Comparison of ENCODE assay signal across 12 cellular contexts in the genomic region with DNA sequence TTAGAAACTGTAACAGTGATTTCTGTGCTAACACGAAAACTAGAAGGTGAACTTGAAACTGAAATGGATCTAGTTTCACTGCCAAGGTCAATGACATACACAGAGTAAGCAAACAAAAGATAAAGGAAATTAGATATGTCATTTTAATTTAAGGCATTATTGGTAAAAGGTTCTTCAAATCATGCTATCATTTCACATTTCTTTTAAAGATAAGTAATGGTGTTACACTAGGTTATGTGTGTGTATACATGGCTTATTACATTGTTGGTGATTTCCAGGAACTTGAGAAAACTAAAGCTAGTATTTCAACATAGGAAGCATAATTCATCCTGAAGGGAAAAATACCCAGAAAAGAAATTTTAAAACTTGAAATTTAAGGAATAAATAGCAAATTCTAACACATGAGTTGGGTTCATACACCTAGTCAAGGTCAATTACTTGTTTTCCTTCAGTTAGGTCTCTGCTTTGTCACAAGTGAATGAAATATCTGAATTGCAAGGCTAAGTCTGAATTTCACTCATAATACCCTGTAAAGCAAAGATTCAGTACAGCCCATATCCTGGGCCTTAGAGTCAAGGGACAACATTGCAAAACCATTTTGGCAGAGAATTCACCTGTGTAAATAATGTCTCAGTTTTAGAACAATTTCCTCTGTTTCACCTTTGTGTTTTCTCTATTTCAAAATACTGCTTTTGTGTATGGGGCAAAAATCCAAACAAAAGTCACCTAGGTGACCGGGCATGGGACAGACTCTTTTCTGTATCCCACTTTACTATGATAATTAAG.
DNase-seq lines count a peak whose midpoint lies in the region; ATAC-seq and TF ChIP-seq lines count a peak whose summit lies in the region.
"Had no signal": no experiment of that assay in that cellular context is flagged by ENCODE, and none has a peak within 500 bp of the region (broad histone marks: within the 10 kb centered on the region; RNA-seq: fewer than 3 reads in every experiment).

No MANE protein-coding gene starts in this region.

- no peak overlapping the region for H3K4me3 ChIP-seq in right lobe of liver
- H3K4me3 ChIP-seq in esophagus muscularis mucosa, result no peak overlapping the region

- DNase-seq in WTC11 (ENCODE audit: low spot score) (no peak), right lobe of liver (peak in 1 of 3 donors; percentile 45), esophagus muscularis mucosa (ENCODE audit: extremely low spot score) (no peak), CD14-positive monocyte (ENCODE audit: low spot score) (no peak), activated gamma-delta T cell treated with Interleukin-2 at 50 U/mL for 16 hours (no peak)
- no peak for DNase-seq in NK-92 treated with Interleukin-12 subunit alpha and Interleukin-12 subunit beta, amount 100 ng/mL, for 24 hours (lab: John Stamatoyannopoulos, UW)
- DNase-seq: activated CD8-positive, alpha-beta T cell treated with anti-CD3 and anti-CD28 coated beads for 36 hours; CD8-positive, alpha-beta T cell had no signal

- no peak for TF ChIP-seq EP300 in esophagus muscularis mucosa (IDR thresholded peaks at IDR 0.05)

- TF ChIP-seq POLR2A in right lobe of liver (IDR thresholded peaks at IDR 0.05), result no peak
- no peak for TF ChIP-seq POLR2A in esophagus muscularis mucosa (IDR thresholded peaks at IDR 0.05; ENCODE audit: low read depth)

- CTCF ChIA-PET in WTC11 (lab: Charles Lee), result interaction anchor here (1.6 kb wide), 1 partner anchor 10 kb away, joined by 3 read pairs; no protein-coding TSS in a partner anchor

- 20% methylated on average over 2 of the region's 2 CpGs for WGBS in right lobe of liver (ENCODE audit: insufficient coverage, low coverage, low lambda C conversion rate, missing lambda C conversion rate)
- 93% methylated on average over 2 of the region's 2 CpGs for WGBS in esophagus muscularis mucosa

- H3K36me3 ChIP-seq in right lobe of liver, result no peaks in the 10 kb centered on the region
- no peaks in the 10 kb centered on the region for H3K36me3 ChIP-seq in esophagus muscularis mucosa

- TF ChIP-seq CTCF in WTC11 (IDR thresholded peaks at IDR 0.05) (no peak), right lobe of liver (IDR thresholded peaks at IDR 0.05) (no peak), esophagus muscularis mucosa (IDR thresholded peaks at IDR 0.05) (no peak), CD14-positive monocyte (IDR thresholded peaks at IDR 0.05) (no peak)

- intact Hi-C loops in right lobe of liver (cut with DNase I) (no loop called here), esophagus muscularis mucosa (cut with DNase I) (no loop called here), CD14-positive monocyte (cut with micrococcal nuclease) (no loop called here)

- H3K27me3 ChIP-seq in right lobe of liver (no peaks in the 10 kb centered on the region), esophagus muscularis mucosa (no peaks in the 10 kb centered on the region)

- no peaks in the 10 kb centered on the region for H3K36me3 Mint-ChIP-seq in WTC11
- peaks cover 11 to 14% of the 10 kb centered on the region in 2 donors for H3K36me3 Mint-ChIP-seq in CD14-positive monocyte

- H3K27ac Mint-ChIP-seq in WTC11 (peak overlapping the region; percentile 60; the same call in 1 of the 2 replicates), CD14-positive monocyte (no peak overlapping the region)
- H3K27ac Mint-ChIP-seq: activated CD8-positive, alpha-beta T cell treated with anti-CD3 and anti-CD28 coated beads for 36 hours; CD8-positive, alpha-beta T cell; progenitor cell of endocrine pancreas had no signal

- H3K4me3 Mint-ChIP-seq in WTC11 (no peak overlapping the region), CD14-positive monocyte (no peak overlapping the region)
- H3K4me3 Mint-ChIP-seq: activated CD8-positive, alpha-beta T cell treated with anti-CD3 and anti-CD28 coated beads for 36 hours; CD8-positive, alpha-beta T cell; central memory CD8-positive, alpha-beta T cell had no signal

- H3K9me3 Mint-ChIP-seq in WTC11 (no peaks in the 10 kb centered on the region), CD14-positive monocyte (no peaks in the 10 kb centered on the region)
- H3K9me3 Mint-ChIP-seq: activated CD8-positive, alpha-beta T cell treated with anti-CD3 and anti-CD28 coated beads for 36 hours; CD8-positive, alpha-beta T cell; central memory CD8-positive, alpha-beta T cell had no signal

- POLR2A ChIA-PET in WTC11 (lab: Charles Lee), result no interaction called here

- peaks cover 49% of the 10 kb centered on the region for H3K4me1 Mint-ChIP-seq in WTC11
- peaks cover 23% of the 10 kb centered on the region for H3K4me1 Mint-ChIP-seq in CD14-positive monocyte

- H3K27ac ChIP-seq in right lobe of liver (peak overlapping the region; percentile 49 to 74 (median 61)), esophagus muscularis mucosa (replicated peaks in 1 of 4) (no peak overlapping the region)

- H3K27me3 Mint-ChIP-seq in WTC11 (ENCODE audit: low read depth) (no peaks in the 10 kb centered on the region), CD14-positive monocyte (ENCODE audit: low read depth in 3 of 3) (peaks cover 0 to 2% (median 0%) of the 10 kb centered on the region in 3 donors)
- H3K27me3 Mint-ChIP-seq: activated CD8-positive, alpha-beta T cell treated with anti-CD3 and anti-CD28 coated beads for 36 hours; central memory CD8-positive, alpha-beta T cell; progenitor cell of endocrine pancreas had no signal

- H3K4me1 ChIP-seq in right lobe of liver (peaks cover 0 to 23% (median 13%) of the 10 kb centered on the region in 4 donors), esophagus muscularis mucosa (peaks cover 4 to 15% (median 10%) of the 10 kb centered on the region in 4 donors)

- H3K9me3 ChIP-seq in right lobe of liver (no peaks in the 10 kb centered on the region), esophagus muscularis mucosa (no peaks in the 10 kb centered on the region)

- ATAC-seq in GM18498 (IDR thresholded peaks at IDR 0.05; ENCODE audit: unreplicated experiment), result peak; percentile 60
- ATAC-seq in HG03354 (IDR thresholded peaks at IDR 0.05; ENCODE audit: poor library complexity, severe bottlenecking, unreplicated experiment), result peak; percentile 55
- no peak for ATAC-seq in WTC11
- ATAC-seq in right lobe of liver, result peak; percentile 93 to 97 (median 94)
- ATAC-seq: activated CD8-positive, alpha-beta T cell treated with anti-CD3 and anti-CD28 coated beads for 36 hours; CD8-positive, alpha-beta T cell had no signal

TF ChIP-seq in WTC11, 78 proteins besides CTCF, POLR2A, EP300 and RAD21:
- TF ChIP-seq ZNF396 (CRISPR knock-in tag; IDR thresholded peaks at IDR 0.05; ENCODE audit: borderline replicate concordance) (no peak), NFYB (CRISPR knock-in tag; conservative IDR thresholded peaks at IDR 0.05; ENCODE audit: low read depth) (no peak), ZNF219 (CRISPR knock-in tag; IDR thresholded peaks at IDR 0.05; ENCODE audit: borderline replicate concordance) (no peak), GABPB1 (CRISPR knock-in tag; IDR thresholded peaks at IDR 0.05) (peak; percentile 51; the same call in 1 of the 2 replicates)
- TF ChIP-seq, protein P1, sequence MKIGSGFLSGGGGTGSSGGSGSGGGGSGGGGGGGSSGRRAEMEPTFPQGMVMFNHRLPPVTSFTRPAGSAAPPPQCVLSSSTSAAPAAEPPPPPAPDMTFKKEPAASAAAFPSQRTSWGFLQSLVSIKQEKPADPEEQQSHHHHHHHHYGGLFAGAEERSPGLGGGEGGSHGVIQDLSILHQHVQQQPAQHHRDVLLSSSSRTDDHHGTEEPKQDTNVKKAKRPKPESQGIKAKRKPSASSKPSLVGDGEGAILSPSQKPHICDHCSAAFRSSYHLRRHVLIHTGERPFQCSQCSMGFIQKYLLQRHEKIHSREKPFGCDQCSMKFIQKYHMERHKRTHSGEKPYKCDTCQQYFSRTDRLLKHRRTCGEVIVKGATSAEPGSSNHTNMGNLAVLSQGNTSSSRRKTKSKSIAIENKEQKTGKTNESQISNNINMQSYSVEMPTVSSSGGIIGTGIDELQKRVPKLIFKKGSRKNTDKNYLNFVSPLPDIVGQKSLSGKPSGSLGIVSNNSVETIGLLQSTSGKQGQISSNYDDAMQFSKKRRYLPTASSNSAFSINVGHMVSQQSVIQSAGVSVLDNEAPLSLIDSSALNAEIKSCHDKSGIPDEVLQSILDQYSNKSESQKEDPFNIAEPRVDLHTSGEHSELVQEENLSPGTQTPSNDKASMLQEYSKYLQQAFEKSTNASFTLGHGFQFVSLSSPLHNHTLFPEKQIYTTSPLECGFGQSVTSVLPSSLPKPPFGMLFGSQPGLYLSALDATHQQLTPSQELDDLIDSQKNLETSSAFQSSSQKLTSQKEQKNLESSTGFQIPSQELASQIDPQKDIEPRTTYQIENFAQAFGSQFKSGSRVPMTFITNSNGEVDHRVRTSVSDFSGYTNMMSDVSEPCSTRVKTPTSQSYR (CRISPR knock-in tag; IDR thresholded peaks at IDR 0.05), result no peak
- TF ChIP-seq, protein P2, sequence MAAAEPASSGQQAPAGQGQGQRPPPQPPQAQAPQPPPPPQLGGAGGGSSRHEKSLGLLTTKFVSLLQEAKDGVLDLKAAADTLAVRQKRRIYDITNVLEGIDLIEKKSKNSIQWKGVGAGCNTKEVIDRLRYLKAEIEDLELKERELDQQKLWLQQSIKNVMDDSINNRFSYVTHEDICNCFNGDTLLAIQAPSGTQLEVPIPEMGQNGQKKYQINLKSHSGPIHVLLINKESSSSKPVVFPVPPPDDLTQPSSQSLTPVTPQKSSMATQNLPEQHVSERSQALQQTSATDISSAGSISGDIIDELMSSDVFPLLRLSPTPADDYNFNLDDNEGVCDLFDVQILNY (CRISPR knock-in tag; IDR thresholded peaks at IDR 0.05), result no peak

Comparison
In these comparisons a context has a peak if more than half of its experiments do, and no peak if none do; other contexts are left out.
1. H3K27ac ChIP-seq: peak in right lobe of liver (3 of 3); none in esophagus muscularis mucosa (0 of 4).